In genomic region chr15:49423021-49423420, GRCh38 we compare ENCODE assay signal across 9 cellular contexts. TPM values are rescaled to one million over a fixed set of nuclear protein-coding genes. Genes with fewer than 3 reads are reported as not detected.
DNase-seq lines count a peak whose midpoint lies in the region; ATAC-seq and TF ChIP-seq lines count a peak whose summit lies in the region.
"Had no signal": no experiment of that assay in that cellular context is flagged by ENCODE, and none has a peak within 500 bp of the region (broad histone marks: within the 10 kb centered on the region; RNA-seq: fewer than 3 reads in every experiment).

Gene FGF7, plus strand, starts transcription at chr15:49423242. Its CDS starts 1,056 bp downstream, at chr15:49424298.

- no peaks in the 10 kb centered on the region for H3K27me3 Mint-ChIP-seq in activated naive CD8-positive, alpha-beta T cell
- no peaks in the 10 kb centered on the region for H3K27me3 Mint-ChIP-seq in activated naive CD8-positive, alpha-beta T cell treated with anti-CD3 and anti-CD28 coated beads for 36 hours
- peaks cover 0 to 9% of the 10 kb centered on the region in 2 donors for H3K27me3 Mint-ChIP-seq in effector memory CD8-positive, alpha-beta T cell

- DNase-seq in activated naive CD8-positive, alpha-beta T cell treated with anti-CD3 and anti-CD28 coated beads for 36 hours: no peak
- no peak for DNase-seq in effector memory CD8-positive, alpha-beta T cell
- DNase-seq in vagina (ENCODE audit: extremely low spot score in 2 of 2) (no peak), NCI-H2196 treated with DMSO at 0.1 percent for 48 hours (lab: John Stamatoyannopoulos, UW; ENCODE audit: unreplicated experiment) (no peak)
- DNase-seq in activated CD4-positive, CD25-positive, alpha-beta regulatory T cell (lab: John Stamatoyannopoulos, UW): no peak
- DNase-seq: nephron progenitor cell had no signal

- TF ChIP-seq CTCF in vagina (IDR thresholded peaks at IDR 0.05): no peak

- H3K4me3 ChIP-seq in mucosa of stomach (ENCODE audit: low read length) (no peak within 1 kb of the TSS), vagina (peak within 1 kb of the TSS; percentile 42 to 44)

- H3K9me3 ChIP-seq in mucosa of stomach (ENCODE audit: control insufficient read depth, low read length) (no peaks in the 10 kb centered on the region), vagina (no peaks in the 10 kb centered on the region)

- H3K27me3 ChIP-seq in mucosa of stomach (ENCODE audit: control insufficient read depth, insufficient read depth, low read length) (no peaks in the 10 kb centered on the region), vagina (no peaks in the 10 kb centered on the region)

- TF ChIP-seq POLR2A in vagina (IDR thresholded peaks at IDR 0.05): peak in 1 of 2 donors; percentile 72

- H3K9ac ChIP-seq in mucosa of stomach (ENCODE audit: low read length): peak within 1 kb of the TSS; percentile 0

- no peaks in the 10 kb centered on the region for H3K4me1 Mint-ChIP-seq in activated naive CD8-positive, alpha-beta T cell (ENCODE audit: low read depth)
- peaks cover 4% of the 10 kb centered on the region for H3K4me1 Mint-ChIP-seq in activated naive CD8-positive, alpha-beta T cell treated with anti-CD3 and anti-CD28 coated beads for 36 hours
- H3K4me1 Mint-ChIP-seq in effector memory CD8-positive, alpha-beta T cell (ENCODE audit: low read depth in 2 of 2): peaks cover 4 to 5% of the 10 kb centered on the region in 2 donors
- H3K4me1 Mint-ChIP-seq: nephron progenitor cell had no signal

- H3K27ac ChIP-seq in vagina: peak within 1 kb of the TSS; percentile 74

- no peak within 1 kb of the TSS for H3K27ac Mint-ChIP-seq in activated naive CD8-positive, alpha-beta T cell
- no peak within 1 kb of the TSS for H3K27ac Mint-ChIP-seq in activated naive CD8-positive, alpha-beta T cell treated with anti-CD3 and anti-CD28 coated beads for 36 hours
- peak within 1 kb of the TSS; percentile 24 to 64 for H3K27ac Mint-ChIP-seq in effector memory CD8-positive, alpha-beta T cell
- H3K27ac Mint-ChIP-seq: nephron progenitor cell had no signal

- H3K9me3 Mint-ChIP-seq in activated naive CD8-positive, alpha-beta T cell (ENCODE audit: low read depth): no peaks in the 10 kb centered on the region
- no peaks in the 10 kb centered on the region for H3K9me3 Mint-ChIP-seq in activated naive CD8-positive, alpha-beta T cell treated with anti-CD3 and anti-CD28 coated beads for 36 hours
- no peaks in the 10 kb centered on the region for H3K9me3 Mint-ChIP-seq in effector memory CD8-positive, alpha-beta T cell
- H3K9me3 Mint-ChIP-seq: nephron progenitor cell had no signal

- intact Hi-C loops in vagina (cut with DNase I): loop anchor here (5.0 to 10.0 kb wide), 2 partner anchors 186 to 632 kb away; no protein-coding TSS in a partner anchor

- H3K4me3 Mint-ChIP-seq in activated naive CD8-positive, alpha-beta T cell: peak within 1 kb of the TSS; percentile 1
- H3K4me3 Mint-ChIP-seq in activated naive CD8-positive, alpha-beta T cell treated with anti-CD3 and anti-CD28 coated beads for 36 hours: no peak within 1 kb of the TSS
- H3K4me3 Mint-ChIP-seq in effector memory CD8-positive, alpha-beta T cell: peak within 1 kb of the TSS in 1 of 2 donors; percentile 5
- H3K4me3 Mint-ChIP-seq: nephron progenitor cell had no signal

- H3K36me3 ChIP-seq in mucosa of stomach (ENCODE audit: control insufficient read depth, insufficient read depth, low read length): no peaks in the 10 kb centered on the region
- no peaks in the 10 kb centered on the region for H3K36me3 ChIP-seq in vagina

- ATAC-seq in effector memory CD8-positive, alpha-beta T cell (replicated peaks): no peak
- no peak for ATAC-seq in HG03565 (IDR thresholded peaks at IDR 0.05; ENCODE audit: unreplicated experiment)

- H3K4me1 ChIP-seq in mucosa of stomach (ENCODE audit: control insufficient read depth, insufficient read depth, low read length) (no peaks in the 10 kb centered on the region), vagina (no peaks in the 10 kb centered on the region)

- no peaks in the 10 kb centered on the region for H3K36me3 Mint-ChIP-seq in activated naive CD8-positive, alpha-beta T cell
- H3K36me3 Mint-ChIP-seq in activated naive CD8-positive, alpha-beta T cell treated with anti-CD3 and anti-CD28 coated beads for 36 hours: no peaks in the 10 kb centered on the region
- H3K36me3 Mint-ChIP-seq in effector memory CD8-positive, alpha-beta T cell (ENCODE audit: insufficient read depth): peaks cover 5% of the 10 kb centered on the region

RNA-seq across cellular contexts. Expression of gene FGF7, which starts in this region (rescaled TPM):
- not detected for total RNA-seq in activated naive CD8-positive, alpha-beta T cell treated with anti-CD3 and anti-CD28 coated beads for 36 hours
- total RNA-seq in vagina: 137 TPM

Comparison
In these comparisons a context has a peak if more than half of its experiments do, and no peak if none do; other contexts are left out.
1. RNA of gene FGF7 (total RNA-seq): 137 TPM in vagina (single experiment); not detected in activated naive CD8-positive, alpha-beta T cell treated with anti-CD3 and anti-CD28 coated beads for 36 hours; every median in the first group is over 100 times any median in the second.
2. H3K27ac Mint-ChIP-seq: peak in effector memory CD8-positive, alpha-beta T cell (2 of 2); none in activated naive CD8-positive, alpha-beta T cell (single experiment) and activated naive CD8-positive, alpha-beta T cell treated with anti-CD3 and anti-CD28 coated beads for 36 hours (single experiment).